In the genomic region with DNA sequence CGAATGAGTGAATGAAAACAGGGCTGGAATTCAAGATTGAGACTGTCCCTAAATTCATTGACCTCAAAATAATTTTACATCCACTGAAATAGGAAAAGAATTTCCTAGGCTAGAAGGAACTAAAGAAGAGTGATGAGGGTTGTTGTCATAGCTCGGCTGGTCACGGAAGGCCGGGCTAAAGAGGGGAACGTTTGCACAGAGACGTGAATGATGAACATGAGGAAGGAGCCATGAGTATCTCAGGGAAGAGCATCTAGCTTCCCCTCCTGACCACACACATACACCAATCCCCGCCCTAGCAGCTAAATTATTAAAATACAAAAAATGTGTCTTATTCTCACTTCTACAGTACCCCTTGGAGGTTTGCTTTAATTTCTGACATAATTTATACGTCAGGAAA, we compare ENCODE assay signal across 18 cellular contexts.
DNase-seq lines count a peak whose midpoint lies in the region; ATAC-seq, FAIRE-seq and TF ChIP-seq lines count a peak whose summit lies in the region.
"Had no signal": no experiment of that assay in that cellular context is flagged by ENCODE, and none has a peak within 500 bp of the region (broad histone marks: within the 10 kb centered on the region; RNA-seq: fewer than 3 reads in every experiment).

No MANE protein-coding gene starts in this region.

- 77 to 85% methylated on average over 8 of the region's 8 CpGs for WGBS in pancreas, 2 donors

- H3K9me3 Mint-ChIP-seq in activated CD8-positive, alpha-beta T cell treated with anti-CD3 and anti-CD28 coated beads for 36 hours: no peaks in the 10 kb centered on the region
- H3K9me3 Mint-ChIP-seq in activated CD8-positive, alpha-beta T cell treated with anti-CD3 and anti-CD28 coated beads, Interleukin-2, amount 10 ng/mL, durations not matched to agents 7 days and 5 days (ENCODE audit: insufficient read depth): no peaks in the 10 kb centered on the region
- H3K9me3 Mint-ChIP-seq in astrocyte (ENCODE audit: unreplicated experiment): peaks cover 8% of the 10 kb centered on the region
- H3K9me3 Mint-ChIP-seq: immature natural killer cell had no signal

- H3K27me3 ChIP-seq in astrocyte (ENCODE audit: insufficient read depth, low read length) (no peaks in the 10 kb centered on the region), neutrophil (no peaks in the 10 kb centered on the region), pancreas (no peaks in the 10 kb centered on the region)
- H3K27me3 ChIP-seq: cardiac muscle cell, MG63, right atrium auricular region had no signal

- no peak overlapping the region for H3K4me3 Mint-ChIP-seq in activated CD8-positive, alpha-beta T cell treated with anti-CD3 and anti-CD28 coated beads for 36 hours
- no peak overlapping the region for H3K4me3 Mint-ChIP-seq in activated CD8-positive, alpha-beta T cell treated with anti-CD3 and anti-CD28 coated beads, Interleukin-2, amount 10 ng/mL, durations not matched to agents 7 days and 5 days
- no peak overlapping the region for H3K4me3 Mint-ChIP-seq in astrocyte (ENCODE audit: unreplicated experiment)
- H3K4me3 Mint-ChIP-seq: immature natural killer cell, WTC11 had no signal

- FAIRE-seq in astrocyte (lab: Jason Lieb, UNC) (no peak), pancreas (lab: Jason Lieb, UNC) (no peak)
- FAIRE-seq: GM12892 had no signal

- no peaks in the 10 kb centered on the region for H3K27me3 Mint-ChIP-seq in activated CD8-positive, alpha-beta T cell treated with anti-CD3 and anti-CD28 coated beads for 36 hours
- H3K27me3 Mint-ChIP-seq in activated CD8-positive, alpha-beta T cell treated with anti-CD3 and anti-CD28 coated beads, Interleukin-2, amount 10 ng/mL, durations not matched to agents 7 days and 5 days (ENCODE audit: low read depth): no peaks in the 10 kb centered on the region
- H3K27me3 Mint-ChIP-seq in astrocyte (ENCODE audit: low read depth, unreplicated experiment): no peaks in the 10 kb centered on the region

- intact Hi-C loops in activated CD8-positive, alpha-beta T cell treated with anti-CD3 and anti-CD28 coated beads for 36 hours (cut with micrococcal nuclease): loop anchor here (10.0 kb wide), 1 partner anchor 58 kb away; no protein-coding TSS in a partner anchor
- intact Hi-C loops in pancreas (cut with DNase I): no loop called here

- H3K4me1 Mint-ChIP-seq in activated CD8-positive, alpha-beta T cell treated with anti-CD3 and anti-CD28 coated beads for 36 hours (ENCODE audit: low read depth): peaks cover 26% of the 10 kb centered on the region
- peaks cover 16% of the 10 kb centered on the region for H3K4me1 Mint-ChIP-seq in activated CD8-positive, alpha-beta T cell treated with anti-CD3 and anti-CD28 coated beads, Interleukin-2, amount 10 ng/mL, durations not matched to agents 7 days and 5 days (ENCODE audit: low read depth)
- peaks cover 44% of the 10 kb centered on the region for H3K4me1 Mint-ChIP-seq in astrocyte (ENCODE audit: low read depth, unreplicated experiment)
- H3K4me1 Mint-ChIP-seq: immature natural killer cell had no signal

- H2AFZ ChIP-seq in astrocyte (ENCODE audit: low read depth, low read length): no peak overlapping the region

- peaks cover 18% of the 10 kb centered on the region for H3K4me1 ChIP-seq in astrocyte (ENCODE audit: insufficient read depth, low read length)
- H3K4me1 ChIP-seq in neutrophil (ENCODE audit: control insufficient read depth in 1 of 2, insufficient read depth in 1 of 2, low read depth in 1 of 2, low read length in 1 of 2): peaks cover 47 to 52% of the 10 kb centered on the region in 2 experiments
- peaks cover 5 to 21% (median 14%) of the 10 kb centered on the region in 3 donors for H3K4me1 ChIP-seq in pancreas
- H3K4me1 ChIP-seq: SJCRH30 had no signal

- H4K20me1 ChIP-seq in astrocyte (ENCODE audit: insufficient read depth, low read length): no peaks in the 10 kb centered on the region

- peak overlapping the region; percentile 47 for H3K27ac Mint-ChIP-seq in activated CD8-positive, alpha-beta T cell treated with anti-CD3 and anti-CD28 coated beads for 36 hours
- H3K27ac Mint-ChIP-seq in activated CD8-positive, alpha-beta T cell treated with anti-CD3 and anti-CD28 coated beads, Interleukin-2, amount 10 ng/mL, durations not matched to agents 7 days and 5 days: no peak overlapping the region
- peak overlapping the region; percentile 87 for H3K27ac Mint-ChIP-seq in astrocyte (ENCODE audit: unreplicated experiment)
- H3K27ac Mint-ChIP-seq: immature natural killer cell, WTC11 had no signal

- TF ChIP-seq CTCF in activated CD8-positive, alpha-beta T cell treated with anti-CD3 and anti-CD28 coated beads for 36 hours (IDR thresholded peaks at IDR 0.05): no peak
- TF ChIP-seq CTCF in astrocyte (IDR thresholded peaks at IDR 0.05; ENCODE audit: insufficient read depth, low read depth, low read length) (no peak), neutrophil (IDR thresholded peaks at IDR 0.05) (no peak), pancreas (IDR thresholded peaks at IDR 0.05) (no peak)

- ATAC-seq in activated CD8-positive, alpha-beta T cell treated with anti-CD3 and anti-CD28 coated beads for 36 hours: no peak
- no peak for ATAC-seq in activated CD8-positive, alpha-beta T cell treated with anti-CD3 and anti-CD28 coated beads, Interleukin-2, amount 10 ng/mL, durations not matched to agents 7 days and 5 days
- no peak for ATAC-seq in pancreas
- ATAC-seq: PC-3, WTC11 had no signal

- POLR2A ChIA-PET in activated CD8-positive, alpha-beta T cell treated with anti-CD3 and anti-CD28 coated beads for 36 hours (lab: Charles Lee): no interaction called here
- POLR2A ChIA-PET in activated CD8-positive, alpha-beta T cell treated with anti-CD3 and anti-CD28 coated beads, Interleukin-2, amount 10 ng/mL, durations not matched to agents 7 days and 5 days (lab: Charles Lee): no interaction called here

- H3K27ac ChIP-seq in astrocyte (ENCODE audit: low read depth, low read length) (peak overlapping the region; percentile 80), neutrophil (peak overlapping the region; percentile 86), pancreas (peak overlapping the region in 1 of 4 donors; percentile 31)
- H3K27ac ChIP-seq: cardiac muscle cell, right atrium auricular region, SJCRH30 had no signal

- H3K36me3 Mint-ChIP-seq in activated CD8-positive, alpha-beta T cell treated with anti-CD3 and anti-CD28 coated beads for 36 hours (ENCODE audit: low read depth): peaks cover 3% of the 10 kb centered on the region
- no peaks in the 10 kb centered on the region for H3K36me3 Mint-ChIP-seq in activated CD8-positive, alpha-beta T cell treated with anti-CD3 and anti-CD28 coated beads, Interleukin-2, amount 10 ng/mL, durations not matched to agents 7 days and 5 days (ENCODE audit: low read depth)
- peaks cover 5% of the 10 kb centered on the region for H3K36me3 Mint-ChIP-seq in astrocyte (ENCODE audit: low read depth, unreplicated experiment)
- H3K36me3 Mint-ChIP-seq: immature natural killer cell, WTC11 had no signal

- H3K4me2 ChIP-seq in astrocyte (ENCODE audit: low read length): no peak overlapping the region

- H3K4me3 ChIP-seq in astrocyte (ENCODE audit: insufficient read depth, low read depth, low read length) (no peak overlapping the region), neutrophil (ENCODE audit: low read depth in 1 of 2, low read length in 1 of 2) (no peak overlapping the region), pancreas (no peak overlapping the region)
- H3K4me3 ChIP-seq: cardiac muscle cell, MG63, right atrium auricular region, SJCRH30 had no signal

- H3K9ac ChIP-seq in astrocyte (ENCODE audit: low read length): no peak overlapping the region

- CTCF ChIA-PET in activated CD8-positive, alpha-beta T cell treated with anti-CD3 and anti-CD28 coated beads for 36 hours (lab: Charles Lee): interaction anchor here (0.8 kb wide), 1 partner anchor 61 kb away, joined by 3 read pairs; no protein-coding TSS in a partner anchor
- CTCF ChIA-PET in activated CD8-positive, alpha-beta T cell treated with anti-CD3 and anti-CD28 coated beads, Interleukin-2, amount 10 ng/mL, durations not matched to agents 7 days and 5 days (lab: Charles Lee): interaction anchor here (0.6 kb wide), 1 partner anchor 1083 kb away, joined by 3 read pairs; no protein-coding TSS in a partner anchor

- H3K36me3 ChIP-seq in astrocyte (ENCODE audit: insufficient read depth, low read length): no peaks in the 10 kb centered on the region
- no peaks in the 10 kb centered on the region for H3K36me3 ChIP-seq in neutrophil
- no peaks in the 10 kb centered on the region for H3K36me3 ChIP-seq in pancreas
- H3K36me3 ChIP-seq: cardiac muscle cell, MG63, right atrium auricular region, SJCRH30 had no signal

- no peaks in the 10 kb centered on the region for H3K9me3 ChIP-seq in astrocyte (ENCODE audit: insufficient read depth, low read depth, low read length)
- no peaks in the 10 kb centered on the region for H3K9me3 ChIP-seq in neutrophil
- H3K9me3 ChIP-seq in pancreas: no peaks in the 10 kb centered on the region
- H3K9me3 ChIP-seq: MG63, right atrium auricular region, SJCRH30 had no signal

- H3K79me2 ChIP-seq in astrocyte (ENCODE audit: insufficient read depth, low read length): no peaks in the 10 kb centered on the region

- no peak for DNase-seq in activated CD8-positive, alpha-beta T cell treated with anti-CD3 and anti-CD28 coated beads for 36 hours
- DNase-seq in activated CD8-positive, alpha-beta T cell treated with anti-CD3 and anti-CD28 coated beads, Interleukin-2, amount 10 ng/mL, durations not matched to agents 7 days and 5 days: no peak
- DNase-seq in MV-4-11 (lab: John Stamatoyannopoulos, UW) (peak; percentile 15), astrocyte (ENCODE audit: low read depth) (no peak), COLO829 (ENCODE audit: low spot score) (no peak), NCI-H1417 (lab: John Stamatoyannopoulos, UW) (no peak), pancreas (no peak)
- DNase-seq: DMS79 treated with DMSO at 0.1 percent for 48 hours, immature natural killer cell, MG63, NCI-H1694 treated with DMSO at 0.1 percent for 48 hours, SJCRH30 had no signal
